ENCODE assay signal across 8 cellular contexts in the genomic region with DNA sequence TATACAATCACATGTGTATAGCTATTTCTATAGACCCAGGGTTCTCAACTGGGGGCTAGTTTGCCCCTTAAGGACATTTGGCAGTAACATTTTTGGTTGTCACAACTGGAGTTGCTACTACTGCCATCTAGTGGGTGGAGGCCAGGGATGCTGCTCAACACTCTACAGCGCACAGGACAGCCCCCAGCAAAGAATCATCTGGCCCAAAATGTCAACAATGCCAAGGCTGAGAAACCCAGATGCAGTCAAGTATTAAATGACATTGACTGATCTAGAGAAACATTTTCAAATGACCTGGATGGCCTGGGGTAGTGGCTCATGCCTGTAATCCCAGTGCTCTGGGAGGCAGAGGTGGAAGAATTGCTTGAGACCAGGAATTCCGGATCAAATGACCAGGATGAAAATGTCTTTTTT. TPM values are rescaled to one million over a fixed set of nuclear protein-coding genes. Genes with fewer than 3 reads are reported as not detected.
DNase-seq lines count a peak whose midpoint lies in the region; ATAC-seq, FAIRE-seq and TF ChIP-seq lines count a peak whose summit lies in the region.

No MANE protein-coding gene starts in this region.

- H3K4me1 ChIP-seq in OCI-LY1 (ENCODE audit: insufficient read depth, low read length, severe bottlenecking) (peaks cover 5% of the 10 kb centered on the region), spleen (peaks cover 19 to 91% (median 47%) of the 10 kb centered on the region in 6 donors)

- H2AFZ ChIP-seq in OCI-LY1 (ENCODE audit: low read length): no peak overlapping the region

- DNase-seq in NCI-H82 (lab: John Stamatoyannopoulos, UW): peak; percentile 78
- DNase-seq in NCI-H82 treated with DMSO at 0.1 percent for 48 hours (lab: John Stamatoyannopoulos, UW; ENCODE audit: unreplicated experiment): no peak
- DNase-seq in activated T-cell treated with anti-CD3 and anti-CD28 coated beads for 1 hour (ENCODE audit: low read depth): peak; percentile 44
- peak; percentile 48 for DNase-seq in fibroblast of pulmonary artery (ENCODE audit: low read depth)
- DNase-seq in spleen: peak; percentile 80
- no peak for DNase-seq in HTR-8/SVneo (ENCODE audit: insufficient read length, low spot score)

- whole genome bisulfite sequencing in spleen, 5 donors: 62 to 75% (median 73%) methylated on average over 2 of the region's 2 CpGs

- H3K27ac ChIP-seq in OCI-LY1 (ENCODE audit: low read depth, low read length, poor library complexity, severe bottlenecking): no peak overlapping the region
- peak overlapping the region in 5 of 8 donors; percentile 9 to 68 (median 24) for H3K27ac ChIP-seq in spleen

- H3K36me3 ChIP-seq in OCI-LY1 (ENCODE audit: insufficient read depth, low read length): no peaks in the 10 kb centered on the region
- peaks cover 0 to 25% (median 16%) of the 10 kb centered on the region in 6 donors for H3K36me3 ChIP-seq in spleen

- no peak overlapping the region for H3K4me2 ChIP-seq in OCI-LY1 (ENCODE audit: low read length)

- no peaks in the 10 kb centered on the region for H3K9me2 ChIP-seq in OCI-LY1 (ENCODE audit: low read depth, low read length)

- intact Hi-C loops in spleen (cut with DNase I; ENCODE audit: low total_unique reads): no loop called here

- no peak for TF ChIP-seq POLR2A in spleen (IDR thresholded peaks at IDR 0.05)

- no peaks in the 10 kb centered on the region for H3K27me3 ChIP-seq in OCI-LY1 (ENCODE audit: insufficient read depth, low read length)
- H3K27me3 ChIP-seq in spleen (replicated peaks in 1 of 7): no peaks in the 10 kb centered on the region

- FAIRE-seq in HTR-8/SVneo (lab: Jason Lieb, UNC): no peak

- H4K20me1 ChIP-seq in OCI-LY1 (ENCODE audit: insufficient read depth, low read length): no peaks in the 10 kb centered on the region

- no peak overlapping the region for H3K9ac ChIP-seq in OCI-LY1 (ENCODE audit: low read length)

- TF ChIP-seq CTCF in OCI-LY1 (IDR thresholded peaks at IDR 0.05; ENCODE audit: low read length) (peak; percentile 80), fibroblast of pulmonary artery (IDR thresholded peaks at IDR 0.05; ENCODE audit: low read length, missing control alignments) (peak; percentile 55), spleen (IDR thresholded peaks at IDR 0.05 in 8 of 11, conservative IDR thresholded peaks at IDR 0.05 in 3 of 11) (peak; percentile 14 to 78 (median 71))

- H3K9me3 ChIP-seq in OCI-LY1 (ENCODE audit: low read length): no peaks in the 10 kb centered on the region
- no peaks in the 10 kb centered on the region for H3K9me3 ChIP-seq in spleen

- ATAC-seq in HG02973 (IDR thresholded peaks at IDR 0.05; ENCODE audit: unreplicated experiment): peak; percentile 72

- H3K4me3 ChIP-seq in OCI-LY1 (ENCODE audit: low read depth, low read length, poor library complexity, severe bottlenecking) (no peak overlapping the region), fibroblast of pulmonary artery (replicated peaks; ENCODE audit: low read depth, low read length) (no peak overlapping the region), spleen (no peak overlapping the region)

- no peaks in the 10 kb centered on the region for H3K79me2 ChIP-seq in OCI-LY1 (ENCODE audit: insufficient read depth, low read length)

- H3F3A ChIP-seq in OCI-LY1 (ENCODE audit: insufficient read depth, low read length): 0 out of 2 replicates have a peak, but pooled peaks cover 4% of the 10 kb centered on the region

RNA-seq across cellular contexts. Expression of a gene that starts 5.8 kb away (rescaled TPM):
- total RNA-seq in spleen: 10 to 100 TPM; 33.1 to 63.2 (median 48.9) TPM
- polyA plus RNA-seq in spleen: 10 to 100 TPM; 14.4 to 25.3 (median 18.6) TPM

RNA-seq across cellular contexts. Expression of a gene that starts 38.6 kb away (rescaled TPM):
- total RNA-seq in spleen: 10 to 100 TPM in 5 of 7 donors, 1 to 10 TPM in 2; 8.1 to 18.4 (median 12.6) TPM
- 10 to 100 TPM in 1 of 3 donors, 1 to 10 TPM in 2; 6.6 to 11.0 (median 9.1) TPM for polyA plus RNA-seq in spleen

RNA-seq across cellular contexts. Expression of a gene that starts 48.7 kb away (rescaled TPM):
- 10 to 100 TPM; 11.6 to 22.9 (median 18.2) TPM for total RNA-seq in spleen
- polyA plus RNA-seq in spleen: 1 to 10 TPM; 4.9 to 7.0 (median 5.2) TPM

Comparison
In these comparisons a context has a peak if more than half of its experiments do, and no peak if none do; other contexts are left out.
1. DNase-seq: peak in NCI-H82 (single experiment), activated T-cell treated with anti-CD3 and anti-CD28 coated beads for 1 hour (single experiment), fibroblast of pulmonary artery (single experiment) and spleen (single experiment); none in NCI-H82 treated with DMSO at 0.1 percent for 48 hours (single experiment) and HTR-8/SVneo (single experiment).
2. Peak in every context shown above with its lines, with median percentiles within 50 percentile points of each other: CTCF ChIP-seq.